ENCODE assay signal across 8 cellular contexts in the genomic region with DNA sequence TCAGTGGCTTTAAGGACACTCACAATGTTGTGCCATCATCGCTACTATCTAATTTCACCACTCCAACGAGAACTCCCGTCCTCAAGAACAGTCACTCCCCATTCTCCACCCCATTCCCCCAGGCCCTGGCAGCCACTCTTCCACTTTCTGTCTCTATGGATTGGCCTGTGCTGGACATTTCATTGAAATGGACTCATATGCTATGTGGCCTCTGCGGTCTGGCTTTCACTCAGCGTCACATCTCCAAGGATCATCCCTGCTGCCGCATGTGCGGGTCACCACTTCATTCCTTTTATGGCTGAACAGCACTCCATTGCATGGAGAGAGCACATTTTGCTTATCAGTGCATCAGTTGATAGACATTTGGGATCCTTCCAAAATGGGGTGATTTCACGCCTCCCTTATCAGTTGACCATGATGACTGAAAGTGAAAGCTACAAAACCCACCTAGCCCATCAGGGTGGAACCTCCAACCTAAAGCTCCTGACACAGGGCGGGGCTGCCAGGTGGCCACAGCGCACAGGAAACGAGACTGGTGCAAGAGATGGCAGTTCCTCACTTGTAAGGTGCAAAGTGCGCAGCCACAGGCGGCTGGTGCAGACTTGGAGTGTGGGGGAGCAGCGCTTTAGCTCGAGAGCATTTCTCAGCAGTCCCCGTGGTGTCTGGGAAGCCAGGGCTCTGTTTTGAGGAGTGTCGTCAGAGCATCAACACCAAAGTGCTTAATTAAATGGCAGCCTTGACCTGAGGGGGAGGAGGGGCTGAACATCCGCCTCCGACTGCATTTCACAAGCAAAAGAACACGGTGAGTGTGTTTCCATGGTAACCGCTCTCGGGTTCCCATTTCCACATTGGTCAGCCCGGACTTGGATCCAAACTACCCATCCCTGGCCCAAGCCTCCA. TPM values are rescaled to one million over a fixed set of nuclear protein-coding genes. Genes with fewer than 3 reads are reported as not detected.
A peak's percentile ranks its signal among the peaks of the same experiment; 100 is the strongest.
DNase-seq lines count a peak whose midpoint lies in the region; ATAC-seq, FAIRE-seq and TF ChIP-seq lines count a peak whose summit lies in the region.

No MANE protein-coding gene starts in this region.

- intact Hi-C loops in pancreas (cut with DNase I), result no loop called here

- H3K36me3 ChIP-seq in BLaER1 (peaks cover 22% of the 10 kb centered on the region), pancreas (no peaks in the 10 kb centered on the region)

- peaks cover 25% of the 10 kb centered on the region for H3K36me3 Mint-ChIP-seq in WTC11

- no peak overlapping the region for H3K9ac ChIP-seq in BLaER1

- peaks cover 42% of the 10 kb centered on the region for H3K4me1 Mint-ChIP-seq in WTC11

- H3K9me3 ChIP-seq in BLaER1, result no peaks in the 10 kb centered on the region
- no peaks in the 10 kb centered on the region for H3K9me3 ChIP-seq in pancreas

- no peaks in the 10 kb centered on the region for H4K20me1 ChIP-seq in BLaER1

- FAIRE-seq in pancreas (lab: Jason Lieb, UNC), result no peak
- FAIRE-seq in H54 (lab: Jason Lieb, UNC), result no peak

- H3K4me1 ChIP-seq in BLaER1 (peaks cover 34% of the 10 kb centered on the region), pancreas (peaks cover 0 to 8% (median 6%) of the 10 kb centered on the region in 3 donors)

- TF ChIP-seq CTCF in WTC11 (IDR thresholded peaks at IDR 0.05) (no peak), pancreas (IDR thresholded peaks at IDR 0.05) (no peak)

- WGBS in pancreas, 2 donors, result 75 to 77% methylated on average over 23 of the region's 23 CpGs

- H3K27ac Mint-ChIP-seq in WTC11, result no peak overlapping the region

- peak overlapping the region; percentile 18; the same call in 1 of the 2 replicates for H3K4me2 ChIP-seq in BLaER1

- CTCF ChIA-PET in WTC11 (lab: Charles Lee), result interaction anchor here (0.5 to 1.5 kb wide), 7 partner anchors 8 to 243 kb away, joined by 3 to 5 read pairs (median 3); no protein-coding TSS in a partner anchor

- H3K27me3 ChIP-seq in BLaER1 (no peaks in the 10 kb centered on the region), pancreas (no peaks in the 10 kb centered on the region)

- no peak for TF ChIP-seq POLR2A in H54 (IDR thresholded peaks at IDR 0.05; ENCODE audit: low read depth, low read length)

- H3K4me3 ChIP-seq in BLaER1, result no peak overlapping the region
- no peak overlapping the region for H3K4me3 ChIP-seq in pancreas

- ATAC-seq in HG03175 (IDR thresholded peaks at IDR 0.05; ENCODE audit: unreplicated experiment), result peak; percentile 96
- ATAC-seq in WTC11, result peak; percentile 18; the same call in 1 of the 2 replicates
- peak in 3 of 4 donors; percentile 26 to 48 (median 34) for ATAC-seq in pancreas

- H3K27me3 Mint-ChIP-seq in WTC11 (ENCODE audit: low read depth), result no peaks in the 10 kb centered on the region

- no peak overlapping the region for H3K27ac ChIP-seq in BLaER1
- H3K27ac ChIP-seq in pancreas, result no peak overlapping the region

- POLR2A ChIA-PET in WTC11 (lab: Charles Lee), result no interaction called here

- DNase-seq in GM19238 (ENCODE audit: insufficient read length, low spot score) (peak; percentile 85), WTC11 (ENCODE audit: low spot score) (no peak), cerebellum (ENCODE audit: low spot score) (peak; percentile 48), pancreas (no peak), middle frontal gyrus (ENCODE audit: extremely low spot score, low spot score) (no peak), H54 (ENCODE audit: insufficient read length, low spot score) (no peak)

- no peaks in the 10 kb centered on the region for H3K9me3 Mint-ChIP-seq in WTC11

- no peak overlapping the region for H3K4me3 Mint-ChIP-seq in WTC11

TF ChIP-seq in WTC11, 78 proteins besides CTCF, POLR2A, EP300 and RAD21:
- no peak for TF ChIP-seq FOXP1 (CRISPR knock-in tag; IDR thresholded peaks at IDR 0.05; ENCODE audit: borderline replicate concordance)
- TF ChIP-seq NR2C2 (CRISPR knock-in tag; IDR thresholded peaks at IDR 0.05), result no peak
- TF ChIP-seq, protein P1, sequence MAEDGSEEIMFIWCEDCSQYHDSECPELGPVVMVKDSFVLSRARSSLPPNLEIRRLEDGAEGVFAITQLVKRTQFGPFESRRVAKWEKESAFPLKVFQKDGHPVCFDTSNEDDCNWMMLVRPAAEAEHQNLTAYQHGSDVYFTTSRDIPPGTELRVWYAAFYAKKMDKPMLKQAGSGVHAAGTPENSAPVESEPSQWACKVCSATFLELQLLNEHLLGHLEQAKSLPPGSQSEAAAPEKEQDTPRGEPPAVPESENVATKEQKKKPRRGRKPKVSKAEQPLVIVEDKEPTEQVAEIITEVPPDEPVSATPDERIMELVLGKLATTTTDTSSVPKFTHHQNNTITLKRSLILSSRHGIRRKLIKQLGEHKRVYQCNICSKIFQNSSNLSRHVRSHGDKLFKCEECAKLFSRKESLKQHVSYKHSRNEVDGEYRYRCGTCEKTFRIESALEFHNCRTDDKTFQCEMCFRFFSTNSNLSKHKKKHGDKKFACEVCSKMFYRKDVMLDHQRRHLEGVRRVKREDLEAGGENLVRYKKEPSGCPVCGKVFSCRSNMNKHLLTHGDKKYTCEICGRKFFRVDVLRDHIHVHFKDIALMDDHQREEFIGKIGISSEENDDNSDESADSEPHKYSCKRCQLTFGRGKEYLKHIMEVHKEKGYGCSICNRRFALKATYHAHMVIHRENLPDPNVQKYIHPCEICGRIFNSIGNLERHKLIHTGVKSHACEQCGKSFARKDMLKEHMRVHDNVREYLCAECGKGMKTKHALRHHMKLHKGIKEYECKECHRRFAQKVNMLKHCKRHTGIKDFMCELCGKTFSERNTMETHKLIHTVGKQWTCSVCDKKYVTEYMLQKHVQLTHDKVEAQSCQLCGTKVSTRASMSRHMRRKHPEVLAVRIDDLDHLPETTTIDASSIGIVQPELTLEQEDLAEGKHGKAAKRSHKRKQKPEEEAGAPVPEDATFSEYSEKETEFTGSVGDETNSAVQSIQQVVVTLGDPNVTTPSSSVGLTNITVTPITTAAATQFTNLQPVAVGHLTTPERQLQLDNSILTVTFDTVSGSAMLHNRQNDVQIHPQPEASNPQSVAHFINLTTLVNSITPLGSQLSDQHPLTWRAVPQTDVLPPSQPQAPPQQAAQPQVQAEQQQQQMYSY (CRISPR knock-in tag; IDR thresholded peaks at IDR 0.05), result no peak
- TF ChIP-seq, protein P2, sequence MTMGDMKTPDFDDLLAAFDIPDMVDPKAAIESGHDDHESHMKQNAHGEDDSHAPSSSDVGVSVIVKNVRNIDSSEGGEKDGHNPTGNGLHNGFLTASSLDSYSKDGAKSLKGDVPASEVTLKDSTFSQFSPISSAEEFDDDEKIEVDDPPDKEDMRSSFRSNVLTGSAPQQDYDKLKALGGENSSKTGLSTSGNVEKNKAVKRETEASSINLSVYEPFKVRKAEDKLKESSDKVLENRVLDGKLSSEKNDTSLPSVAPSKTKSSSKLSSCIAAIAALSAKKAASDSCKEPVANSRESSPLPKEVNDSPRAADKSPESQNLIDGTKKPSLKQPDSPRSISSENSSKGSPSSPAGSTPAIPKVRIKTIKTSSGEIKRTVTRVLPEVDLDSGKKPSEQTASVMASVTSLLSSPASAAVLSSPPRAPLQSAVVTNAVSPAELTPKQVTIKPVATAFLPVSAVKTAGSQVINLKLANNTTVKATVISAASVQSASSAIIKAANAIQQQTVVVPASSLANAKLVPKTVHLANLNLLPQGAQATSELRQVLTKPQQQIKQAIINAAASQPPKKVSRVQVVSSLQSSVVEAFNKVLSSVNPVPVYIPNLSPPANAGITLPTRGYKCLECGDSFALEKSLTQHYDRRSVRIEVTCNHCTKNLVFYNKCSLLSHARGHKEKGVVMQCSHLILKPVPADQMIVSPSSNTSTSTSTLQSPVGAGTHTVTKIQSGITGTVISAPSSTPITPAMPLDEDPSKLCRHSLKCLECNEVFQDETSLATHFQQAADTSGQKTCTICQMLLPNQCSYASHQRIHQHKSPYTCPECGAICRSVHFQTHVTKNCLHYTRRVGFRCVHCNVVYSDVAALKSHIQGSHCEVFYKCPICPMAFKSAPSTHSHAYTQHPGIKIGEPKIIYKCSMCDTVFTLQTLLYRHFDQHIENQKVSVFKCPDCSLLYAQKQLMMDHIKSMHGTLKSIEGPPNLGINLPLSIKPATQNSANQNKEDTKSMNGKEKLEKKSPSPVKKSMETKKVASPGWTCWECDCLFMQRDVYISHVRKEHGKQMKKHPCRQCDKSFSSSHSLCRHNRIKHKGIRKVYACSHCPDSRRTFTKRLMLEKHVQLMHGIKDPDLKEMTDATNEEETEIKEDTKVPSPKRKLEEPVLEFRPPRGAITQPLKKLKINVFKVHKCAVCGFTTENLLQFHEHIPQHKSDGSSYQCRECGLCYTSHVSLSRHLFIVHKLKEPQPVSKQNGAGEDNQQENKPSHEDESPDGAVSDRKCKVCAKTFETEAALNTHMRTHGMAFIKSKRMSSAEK (CRISPR knock-in tag; IDR thresholded peaks at IDR 0.05; ENCODE audit: borderline replicate concordance), result no peak
- TF ChIP-seq ATF1 (CRISPR knock-in tag; IDR thresholded peaks at IDR 0.05), result no peak
- no peak for TF ChIP-seq NFATC4 (CRISPR knock-in tag; IDR thresholded peaks at IDR 0.05)
- no peak for TF ChIP-seq ZNF317 (CRISPR knock-in tag; IDR thresholded peaks at IDR 0.05; ENCODE audit: borderline replicate concordance, low read depth)
- TF ChIP-seq, protein P3, sequence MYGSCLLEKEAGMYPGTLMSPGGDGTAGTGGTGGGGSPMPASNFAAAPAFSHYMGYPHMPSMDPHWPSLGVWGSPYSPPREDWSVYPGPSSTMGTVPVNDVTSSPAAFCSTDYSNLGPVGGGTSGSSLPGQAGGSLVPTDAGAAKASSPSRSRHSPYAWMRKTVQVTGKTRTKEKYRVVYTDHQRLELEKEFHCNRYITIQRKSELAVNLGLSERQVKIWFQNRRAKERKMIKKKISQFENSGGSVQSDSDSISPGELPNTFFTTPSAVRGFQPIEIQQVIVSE (CRISPR knock-in tag; IDR thresholded peaks at IDR 0.05; ENCODE audit: borderline replicate concordance), result no peak
- TF ChIP-seq, protein P4, sequence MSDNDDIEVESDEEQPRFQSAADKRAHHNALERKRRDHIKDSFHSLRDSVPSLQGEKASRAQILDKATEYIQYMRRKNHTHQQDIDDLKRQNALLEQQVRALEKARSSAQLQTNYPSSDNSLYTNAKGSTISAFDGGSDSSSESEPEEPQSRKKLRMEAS (CRISPR knock-in tag; IDR thresholded peaks at IDR 0.05), result no peak
- no peak for TF ChIP-seq TEAD1 (CRISPR knock-in tag; IDR thresholded peaks at IDR 0.05)
- no peak for TF ChIP-seq ZNF423 (CRISPR knock-in tag; IDR thresholded peaks at IDR 0.05)
- no peak for TF ChIP-seq ZNF416 (CRISPR knock-in tag; IDR thresholded peaks at IDR 0.05)

RNA-seq across cellular contexts. Expression of a gene that starts 23.8 kb away (rescaled TPM):
- total RNA-seq in WTC11 (2021) (102 to 122 TPM (median 122 TPM) in 3 replicates), cerebellum (49.2 TPM), pancreas (10 to 100 TPM in 5 of 6 donors, 1 to 10 TPM in 1; 6.8 to 44.3 (median 19.1) TPM)
- polyA plus RNA-seq in pancreas, result 10 to 100 TPM; 14.8 to 23.3 TPM

RNA-seq across cellular contexts. Expression of a gene that starts 54.2 kb away (rescaled TPM):
- 55.7 to 56.1 TPM (median 55.8 TPM) in 3 replicates for total RNA-seq in WTC11 (2021)
- 63.5 TPM for total RNA-seq in cerebellum
- total RNA-seq in pancreas, result 10 to 100 TPM; 24.6 to 41.5 (median 27.4) TPM
- polyA plus RNA-seq in pancreas, result 10 to 100 TPM; 18.1 to 18.7 TPM

Comparison
In these comparisons a context has a peak if more than half of its experiments do, and no peak if none do; other contexts are left out.
1. DNase-seq: peak in GM19238 (single experiment) and cerebellum (single experiment); none in WTC11 (single experiment), pancreas (0 of 6), middle frontal gyrus (single experiment) and H54 (single experiment).
2. ATAC-seq: peak in every context shown above with its lines; median percentile 96 in HG03175; 34 in pancreas; 18 in WTC11.